In the genomic region with DNA sequence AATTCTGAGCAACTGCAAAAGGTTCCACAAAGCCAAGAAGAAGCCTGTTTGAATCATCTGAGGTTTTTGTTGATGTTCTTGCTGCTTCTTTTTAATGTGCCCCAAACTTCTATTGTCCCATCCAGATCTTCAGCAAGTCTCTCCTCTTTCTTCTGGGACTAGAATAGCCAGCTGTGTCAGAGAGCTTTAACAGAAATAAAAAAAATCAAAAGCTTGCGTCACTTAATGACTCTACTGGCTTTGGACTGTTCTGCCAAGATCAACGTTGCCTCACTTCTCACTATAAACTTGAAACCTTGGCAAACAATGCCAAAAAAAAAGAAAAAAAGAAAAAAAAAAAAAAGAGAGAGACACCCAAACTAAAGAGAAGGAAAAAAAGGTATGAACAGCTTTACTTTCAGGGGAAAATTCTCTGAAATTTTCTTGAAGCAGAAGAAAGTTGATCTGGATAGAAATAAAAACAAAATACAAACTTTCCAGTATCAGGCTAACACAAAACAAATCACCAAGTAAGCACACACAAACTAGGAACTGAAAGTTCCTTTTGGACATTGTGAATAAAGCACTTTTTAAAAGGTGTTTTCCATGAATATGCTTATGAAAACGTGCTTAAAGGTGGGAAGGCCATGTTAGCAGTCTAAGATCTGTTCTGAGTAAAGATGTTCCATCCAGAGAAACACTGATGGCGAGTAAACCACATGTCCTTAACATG, we compare ENCODE assay signal across 9 cellular contexts. TPM values are rescaled to one million over a fixed set of nuclear protein-coding genes. Genes with fewer than 3 reads are reported as not detected.
DNase-seq lines count a peak whose midpoint lies in the region; ATAC-seq, FAIRE-seq and TF ChIP-seq lines count a peak whose summit lies in the region.
"Had no signal": no experiment of that assay in that cellular context is flagged by ENCODE, and none has a peak within 500 bp of the region (broad histone marks: within the 10 kb centered on the region; RNA-seq: fewer than 3 reads in every experiment).

No MANE protein-coding gene starts in this region.

- WGBS in HepG2 (ENCODE audit: low lambda C conversion rate) = 55% methylated on average over 4 of the region's 4 CpGs
- WGBS in thyroid gland, 2 donors = 28 to 30% methylated on average over 4 of the region's 4 CpGs

- POLR2A ChIA-PET in HepG2 (lab: Yijun Ruan, JAX) = no interaction called here
- POLR2A ChIA-PET in CD4-positive, alpha-beta T cell (lab: Charles Lee) = interaction anchor here (0.6 kb wide), 1 partner anchor 32 kb away, joined by 5 read pairs; no protein-coding TSS in a partner anchor

- no peaks in the 10 kb centered on the region for H3K9me3 Mint-ChIP-seq in CD4-positive, alpha-beta T cell

- intact Hi-C loops in HepG2 (cut with micrococcal nuclease; ENCODE audit: unreplicated experiment) (no loop called here), thyroid gland (cut with DNase I) (no loop called here)
- intact Hi-C loops in CD4-positive, alpha-beta T cell (cut with DNase I, micrococcal nuclease) = no loop called here

- H3K36me3 ChIP-seq in HepG2 (replicated peaks in 1 of 2; ENCODE audit: control insufficient read depth in 1 of 2, insufficient read depth in 2 of 2, low read length in 2 of 2) (peaks cover 3 to 6% of the 10 kb centered on the region in 2 experiments; a peak in 3 of 5 replicates), thyroid gland (peaks cover 0 to under 1% of the 10 kb centered on the region in 2 donors)

- no peaks in the 10 kb centered on the region for H3K9me3 ChIP-seq in HepG2 (ENCODE audit: low read length)
- no peaks in the 10 kb centered on the region for H3K9me3 ChIP-seq in thyroid gland
- no peaks in the 10 kb centered on the region for H3K9me3 ChIP-seq in CD4-positive, alpha-beta T cell (ENCODE audit: control insufficient read depth, low read length)

- peak; percentile 4 for DNase-seq in HuH-7 (ENCODE audit: low spot score)
- DNase-seq in caudate nucleus (lab: John Stamatoyannopoulos, UW) = peak in 1 of 61 donors; percentile 9
- peak; percentile 43 for DNase-seq in HepG2 (ENCODE audit: low spot score)
- peak; percentile 51 to 55 for DNase-seq in thyroid gland
- DNase-seq in cortex of kidney (lab: John Stamatoyannopoulos, UW) = no peak
- DNase-seq in stimulated activated naive CD4-positive, alpha-beta T cell treated with Interleukin-2 at 50 U/mL for 16 hours (lab: John Stamatoyannopoulos, UW) = no peak
- DNase-seq in CD4-positive, alpha-beta T cell = no peak
- DNase-seq: foreskin keratinocyte had no signal

- no peaks in the 10 kb centered on the region; the same call in 1 of the 2 replicates for H4K20me1 ChIP-seq in HepG2 (ENCODE audit: insufficient read depth, low read length)

- TF ChIP-seq POLR2A in HepG2 (IDR thresholded peaks at IDR 0.05; ENCODE audit: insufficient read depth in 1 of 2, low read depth in 2 of 2, low read length in 2 of 2) (no peak), thyroid gland (IDR thresholded peaks at IDR 0.05) (peak; percentile 84 to 98)

- H3K36me3 Mint-ChIP-seq in CD4-positive, alpha-beta T cell (ENCODE audit: low read depth) = no peaks in the 10 kb centered on the region

- peak overlapping the region; percentile 81 for H3K27ac ChIP-seq in caudate nucleus (ENCODE audit: low read depth, low read length)
- H3K27ac ChIP-seq in HepG2 (ENCODE audit: extremely low read length, insufficient read depth, low read length) = no peak overlapping the region
- H3K27ac ChIP-seq in thyroid gland = peak overlapping the region; percentile 94 to 97 (median 94)
- H3K27ac ChIP-seq in CD4-positive, alpha-beta T cell (ENCODE audit: low read depth, low read length) = no peak overlapping the region
- H3K27ac ChIP-seq: foreskin keratinocyte had no signal

- H3K79me2 ChIP-seq in HepG2 (ENCODE audit: insufficient read depth, low read length) = no peaks in the 10 kb centered on the region

- no TSS peak for BruUV-seq in HepG2 (replicated peaks; lab: Mats Ljungman, UMichigan)

- no peak overlapping the region for H2AFZ ChIP-seq in HepG2 (ENCODE audit: low read length)

- TF ChIP-seq CTCF in HepG2 (CRISPR knock-in tag; IDR thresholded peaks at IDR 0.05) (no peak), thyroid gland (IDR thresholded peaks at IDR 0.05) (no peak)
- no peak for TF ChIP-seq CTCF in CD4-positive, alpha-beta T cell (IDR thresholded peaks at IDR 0.05)

- H3K4me3 Mint-ChIP-seq in CD4-positive, alpha-beta T cell = no peak overlapping the region

- ATAC-seq in HepG2 = no peak
- no peak for ATAC-seq in CD4-positive, alpha-beta T cell (ENCODE audit: poor library complexity)
- ATAC-seq: foreskin keratinocyte had no signal

- no peak overlapping the region for H3K9ac ChIP-seq in HepG2 (ENCODE audit: insufficient read depth, low read depth, low read length)

- no peaks in the 10 kb centered on the region for H3K27me3 Mint-ChIP-seq in CD4-positive, alpha-beta T cell

- TF ChIP-seq RAD21 in HepG2 (CRISPR knock-in tag; IDR thresholded peaks at IDR 0.05) = no peak

- FAIRE-seq in HepG2 (lab: Jason Lieb, UNC) = no peak
- FAIRE-seq: TTC549 had no signal

- no peak for TF ChIP-seq EP300 in HepG2 (IDR thresholded peaks at IDR 0.05; ENCODE audit: low read depth in 2 of 2, low read length in 2 of 2)
- no peak for TF ChIP-seq EP300 in HepG2 (CRISPR knock-in tag; IDR thresholded peaks at IDR 0.05; ENCODE audit: borderline replicate concordance)

- CTCF ChIA-PET in HepG2 (lab: Yijun Ruan, JAX; ENCODE audit: low intra/inter-chr PET ratio, low total read pairs) = no interaction called here
- CTCF ChIA-PET in CD4-positive, alpha-beta T cell (lab: Charles Lee) = no interaction called here

- no peak overlapping the region for H3K4me2 ChIP-seq in HepG2 (ENCODE audit: low read depth, low read length)

- H3K27ac Mint-ChIP-seq in CD4-positive, alpha-beta T cell = no peak overlapping the region

- H3K4me3 ChIP-seq in HepG2 (replicated peaks in 1 of 3; ENCODE audit: insufficient read depth in 1 of 3, low read depth in 2 of 3, low read length in 3 of 3) = no peak overlapping the region
- H3K4me3 ChIP-seq in thyroid gland (replicated peaks in 1 of 3) = peak overlapping the region; percentile 29 to 39 (median 30)

- H3K27me3 ChIP-seq in HepG2 (ENCODE audit: control insufficient read depth in 1 of 2, insufficient read depth in 2 of 2, low read length in 2 of 2) (no peaks in the 10 kb centered on the region), thyroid gland (no peaks in the 10 kb centered on the region)
- no peaks in the 10 kb centered on the region for H3K27me3 ChIP-seq in CD4-positive, alpha-beta T cell (ENCODE audit: control insufficient read depth, insufficient read depth, low read length)
- H3K27me3 ChIP-seq: foreskin keratinocyte had no signal

- H3K4me1 Mint-ChIP-seq in CD4-positive, alpha-beta T cell (ENCODE audit: low read depth) = no peaks in the 10 kb centered on the region

- in situ Hi-C loops in HepG2 (cut with HindIII; ENCODE audit: extremely low pct_ligation_motif_present, low pct_unique_long_range_greater_than_20kb) = no loop called here

- H3K4me1 ChIP-seq in HepG2 (ENCODE audit: insufficient read depth, low read length) (peaks cover 12% of the 10 kb centered on the region), thyroid gland (peaks cover 17 to 30% of the 10 kb centered on the region in 2 donors)
- H3K4me1 ChIP-seq: foreskin keratinocyte had no signal

TF ChIP-seq in HepG2, 621 proteins besides CTCF, POLR2A, EP300 and RAD21:
- peak; percentile 71 for TF ChIP-seq CEBPB (IDR thresholded peaks at IDR 0.05; ENCODE audit: borderline replicate concordance, low read depth, low read length)
- TF ChIP-seq, protein P1, sequence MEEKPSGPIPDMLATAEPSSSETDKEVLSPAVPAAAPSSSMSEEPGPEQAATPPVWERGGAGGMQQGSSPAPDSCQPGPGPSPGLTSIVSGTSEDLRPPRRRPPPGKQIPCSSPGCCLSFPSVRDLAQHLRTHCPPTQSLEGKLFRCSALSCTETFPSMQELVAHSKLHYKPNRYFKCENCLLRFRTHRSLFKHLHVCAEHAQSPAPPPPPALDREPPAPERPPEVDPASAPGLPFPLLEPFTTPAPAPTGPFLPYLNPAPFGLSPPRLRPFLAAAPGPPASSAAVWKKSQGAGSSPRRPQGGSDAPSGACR (CRISPR knock-in tag; IDR thresholded peaks at IDR 0.05) = no peak
- TF ChIP-seq IKZF4 (CRISPR knock-in tag; IDR thresholded peaks at IDR 0.05; ENCODE audit: borderline replicate concordance, low read depth, not compliant biosample characterization) = no peak
- TF ChIP-seq MAFG (CRISPR knock-in tag; IDR thresholded peaks at IDR 0.05) = no peak

RNA-seq across cellular contexts. Expression of gene USP54, which starts 14.8 kb away (rescaled TPM):
- total RNA-seq in HepG2 (2016; rRNA removed; fragmentation: Illumina TruSeq; extraction: Trizol) (18.1 and 20.2 TPM in 2 replicates), thyroid gland (100 to 1,000 TPM; 159 to 315 (median 201) TPM)
- total RNA-seq in HepG2 (2016; cell fraction: cytosol; rRNA removed; fragmentation: Illumina TruSeq; extraction: Trizol; ENCODE audit: low read depth) = 11.3 and 14.3 TPM in 2 replicates
- 17.6 and 24.1 TPM in 2 replicates for total RNA-seq in HepG2 (2016; cell fraction: insoluble cytoplasmic fraction; rRNA removed; fragmentation: Illumina TruSeq; extraction: Trizol)
- total RNA-seq in HepG2 (2016; cell fraction: membrane; rRNA removed; fragmentation: Illumina TruSeq; extraction: Trizol) = 13.5 and 16.9 TPM in 2 replicates
- total RNA-seq in HepG2 (2016; cell fraction: nucleus; rRNA removed; fragmentation: Illumina TruSeq; extraction: Trizol) = 21.2 and 23.4 TPM in 2 replicates
- 16.1 and 25.0 TPM in 2 replicates for polyA plus RNA-seq in HepG2 (2011; rRNA removed)
- 10.3 and 14.4 TPM in 2 replicates for polyA plus RNA-seq in HepG2 (2011; cell fraction: cytosol; rRNA removed)
- polyA plus RNA-seq in HepG2 (2011; cell fraction: nucleus; rRNA removed) = 15.2 and 17.5 TPM in 2 replicates
- 9.0 and 10.2 TPM in 2 replicates for polyA plus RNA-seq in HepG2 (2012)
- polyA plus RNA-seq in HepG2 (2016; cell fraction: cytosol; fragmentation: Illumina TruSeq; extraction: Trizol; ENCODE audit: low read depth) = 0.40 and 0.62 TPM in 2 replicates
- polyA plus RNA-seq in HepG2 (2016; cell fraction: insoluble cytoplasmic fraction; fragmentation: Illumina TruSeq; extraction: Trizol; ENCODE audit: low read depth) = 8.0 and 9.7 TPM in 2 replicates
- 1.5 and 2.1 TPM in 2 replicates for polyA plus RNA-seq in HepG2 (2016; cell fraction: membrane; fragmentation: Illumina TruSeq; extraction: Trizol; ENCODE audit: low read depth)
- polyA plus RNA-seq in HepG2 (2016; cell fraction: nucleus; fragmentation: Illumina TruSeq; extraction: Trizol; ENCODE audit: insufficient read depth, low read depth) = 18.9 and 21.0 TPM in 2 replicates
- polyA minus RNA-seq in HepG2 (2011; rRNA and poly(A)+ RNA removed; ENCODE audit: low replicate concordance) = 35.8 and 39.2 TPM in 2 replicates
- 9.8 and 12.8 TPM in 2 replicates for polyA minus RNA-seq in HepG2 (2011; cell fraction: cytosol; rRNA and poly(A)+ RNA removed)
- 24.6 and 31.2 TPM in 2 replicates for polyA minus RNA-seq in HepG2 (2011; cell fraction: nucleus; rRNA and poly(A)+ RNA removed)
- total RNA-seq in CD4-positive, alpha-beta T cell = 1 to 10 TPM; 2.7 to 3.2 TPM

Comparison
In these comparisons a context has a peak if more than half of its experiments do, and no peak if none do; other contexts are left out.
1. DNase-seq: peak in HuH-7 (single experiment), HepG2 (single experiment) and thyroid gland (2 of 2); none in cortex of kidney (single experiment), stimulated activated naive CD4-positive, alpha-beta T cell treated with Interleukin-2 at 50 U/mL for 16 hours (single experiment) and CD4-positive, alpha-beta T cell (0 of 10).
2. H3K27ac ChIP-seq: peak in caudate nucleus (single experiment) and thyroid gland (3 of 3); none in HepG2 (single experiment) and CD4-positive, alpha-beta T cell (single experiment).
3. H3K4me3 ChIP-seq: peak in thyroid gland (3 of 3); none in HepG2 (0 of 3).
4. POLR2A ChIP-seq: peak in thyroid gland (2 of 2); none in HepG2 (0 of 2).
5. RNA of gene USP54, which starts 14.8 kb away (total RNA-seq): 159 to 315 TPM in thyroid gland; 11.3 to 24.1 TPM in HepG2 and 2.7 to 3.2 TPM in CD4-positive, alpha-beta T cell; every median in the first group is over 4 times any median in the second.